ENCODE assay signal across 8 cellular contexts in the genomic region with DNA sequence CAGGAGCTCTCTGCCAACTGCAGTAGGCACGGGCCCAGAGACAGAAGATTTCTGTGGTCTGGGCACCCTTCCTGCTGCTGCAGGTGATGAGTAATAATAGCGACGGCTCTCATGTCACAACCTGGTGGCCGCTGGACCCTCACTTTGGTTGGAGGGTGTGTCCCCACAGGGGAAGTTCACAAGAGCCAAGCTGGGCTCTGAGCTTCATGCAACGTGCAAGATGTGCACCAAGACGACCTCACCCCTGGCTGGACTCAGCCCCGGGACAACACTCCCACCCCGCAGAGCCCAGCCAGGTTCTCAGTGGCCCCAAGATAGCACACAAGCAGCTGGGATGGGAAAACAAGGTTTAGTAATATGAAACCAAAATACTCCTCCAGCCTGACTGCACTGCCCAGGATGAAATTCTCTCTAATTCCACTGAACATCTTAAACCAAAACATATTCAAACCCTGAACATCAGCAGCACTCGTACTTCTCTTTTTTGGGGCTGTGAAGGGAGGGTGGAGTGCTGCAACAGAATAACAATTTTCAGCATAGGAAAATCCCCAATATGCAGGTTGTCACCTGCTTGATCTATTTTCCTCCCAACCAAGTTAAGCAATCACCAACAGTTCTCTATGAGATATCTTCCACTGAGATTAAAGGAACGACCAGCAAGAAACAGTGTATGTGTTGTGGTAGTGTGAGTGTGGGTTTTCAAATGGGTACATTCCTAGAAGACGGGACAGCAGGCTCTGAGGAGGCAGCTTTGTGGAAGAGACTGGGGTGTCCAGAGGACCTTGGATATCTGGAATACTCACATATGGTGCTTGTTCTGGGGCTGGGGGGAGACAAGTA. TPM values are rescaled to one million over a fixed set of nuclear protein-coding genes. Genes with fewer than 3 reads are reported as not detected.
DNase-seq lines count a peak whose midpoint lies in the region; ATAC-seq and TF ChIP-seq lines count a peak whose summit lies in the region.

No MANE protein-coding gene starts in this region.

- H3K36me3 ChIP-seq in DOHH2 (ENCODE audit: control insufficient read depth, low read length) = peaks cover 89% of the 10 kb centered on the region

- no peak overlapping the region for H3K4me3 ChIP-seq in DOHH2 (ENCODE audit: low read length)
- H3K4me3 ChIP-seq in foreskin fibroblast (ENCODE audit: low read depth in 1 of 2, low read length in 2 of 2) = no peak overlapping the region

- H3K79me2 ChIP-seq in DOHH2 (ENCODE audit: control insufficient read depth, low read length) = peaks cover 99% of the 10 kb centered on the region

- H3K27me3 ChIP-seq in DOHH2 (ENCODE audit: control insufficient read depth, low read length) = no peaks in the 10 kb centered on the region

- no peaks in the 10 kb centered on the region for H3K9me2 ChIP-seq in DOHH2 (replicated peaks; ENCODE audit: control insufficient read depth, low read length)

- 0 out of 2 replicates have a peak overlapping the region, but pooled peaks have one; percentile 15 for H3K27ac ChIP-seq in DOHH2 (ENCODE audit: low read depth, low read length)
- H3K27ac ChIP-seq in cingulate gyrus (ENCODE audit: low read depth, low read length) = peak overlapping the region; percentile 4

- H3K9me3 ChIP-seq in DOHH2 (ENCODE audit: control insufficient read depth, insufficient read depth, low read length) = no peaks in the 10 kb centered on the region

- H3F3A ChIP-seq in DOHH2 (ENCODE audit: control insufficient read depth, insufficient read depth) = 0 out of 2 replicates have a peak, but pooled peaks cover 2% of the 10 kb centered on the region

- H3K4me1 ChIP-seq in DOHH2 (ENCODE audit: control insufficient read depth, low read length) = peaks cover 89% of the 10 kb centered on the region

- H3K4me2 ChIP-seq in DOHH2 (ENCODE audit: low read length) = peak overlapping the region; percentile 27

- ATAC-seq in HG03565 (IDR thresholded peaks at IDR 0.05; ENCODE audit: unreplicated experiment) = peak; percentile 52
- no peak for ATAC-seq in left lobe of liver

- peaks cover 6% of the 10 kb centered on the region; the same call in 1 of the 2 replicates for H4K20me1 ChIP-seq in DOHH2 (ENCODE audit: control insufficient read depth, insufficient read depth, low read depth, low read length)

- DNase-seq in GM20000 (ENCODE audit: low spot score) (peak; percentile 39), NCI-H1092 (lab: John Stamatoyannopoulos, UW) (no peak), left lobe of liver (ENCODE audit: low spot score) (no peak), GM19240 (ENCODE audit: insufficient read length, low spot score) (no peak), foreskin fibroblast (no peak)

- TF ChIP-seq CTCF in DOHH2 (IDR thresholded peaks at IDR 0.05; ENCODE audit: low read depth, low read length, poor library complexity, severe bottlenecking) = no peak
- TF ChIP-seq CTCF in GM20000 (IDR thresholded peaks at IDR 0.05; ENCODE audit: extremely low read depth, missing control alignments) = no peak
- TF ChIP-seq CTCF in foreskin fibroblast (IDR thresholded peaks at IDR 0.05; ENCODE audit: low read depth, low read length) = no peak

RNA-seq across cellular contexts. Expression of a gene that starts 26.5 kb away (rescaled TPM):
- 1.0 TPM for total RNA-seq in left lobe of liver
